ENCODE assay signal across 17 cellular contexts in genomic region chr5:307306-307705, GRCh38.
"Had no signal": no experiment of that assay in that cellular context is flagged by ENCODE, and none has a peak within 500 bp of the region (broad histone marks: within the 10 kb centered on the region; RNA-seq: fewer than 3 reads in every experiment).

No MANE protein-coding gene starts in this region.

- H3K9me3 Mint-ChIP-seq: activated naive CD8-positive, alpha-beta T cell treated with anti-CD3 and anti-CD28 coated beads, Interleukin-2, amount 50 U/mL, for 24 hours; effector memory CD8-positive, alpha-beta T cell; neural crest cell had no signal

- H3K27me3 Mint-ChIP-seq: activated naive CD8-positive, alpha-beta T cell treated with anti-CD3 and anti-CD28 coated beads, Interleukin-2, amount 50 U/mL, for 24 hours; effector memory CD8-positive, alpha-beta T cell had no signal

- H3K27me3 ChIP-seq: gastroesophageal sphincter, pancreas, tibial nerve had no signal

- H3K4me3 Mint-ChIP-seq: activated naive CD8-positive, alpha-beta T cell treated with anti-CD3 and anti-CD28 coated beads, Interleukin-2, amount 50 U/mL, for 24 hours; effector memory CD8-positive, alpha-beta T cell; neural crest cell had no signal

- H3K27ac ChIP-seq: gastroesophageal sphincter, pancreas, tibial nerve had no signal

- H3K27ac Mint-ChIP-seq: activated naive CD8-positive, alpha-beta T cell treated with anti-CD3 and anti-CD28 coated beads, Interleukin-2, amount 50 U/mL, for 24 hours; effector memory CD8-positive, alpha-beta T cell had no signal

- DNase-seq: activated CD4-positive, alpha-beta T cell treated with anti-CD3 and anti-CD28 coated beads, Interleukin-2, amount 50 U/mL, for 4 hours; activated CD4-positive, CD25-positive, alpha-beta regulatory T cell treated with anti-CD3 and anti-CD28 coated beads, Interleukin-2, amount 50 U/mL, for 72 hours; activated CD8-positive, alpha-beta memory T cell treated with anti-CD3 and anti-CD28 coated beads, Interleukin-2, amount 50 U/mL, for 4 hours; activated naive CD4-positive, alpha-beta T cell treated with Interleukin-2 at 50 U/mL for 16 hours; activated naive CD8-positive, alpha-beta T cell treated with anti-CD3 and anti-CD28 coated beads, Interleukin-2, amount 50 U/mL, for 24 hours; caudate nucleus; cortex of kidney; effector memory CD8-positive, alpha-beta T cell; stimulated activated CD4-positive, alpha-beta T cell treated with anti-CD3 and anti-CD28 coated beads, Interleukin-4, amount 100 ng/mL, for 4 hours; T-helper 2 cell had no signal

- FAIRE-seq: astrocyte, keratinocyte, pancreas, TTC549 had no signal

- H3K4me3 ChIP-seq: gastroesophageal sphincter, pancreas, tibial nerve had no signal

- H3K4me1 ChIP-seq: pancreas had no signal

- H3K9me3 ChIP-seq: gastroesophageal sphincter, pancreas, tibial nerve had no signal

- ATAC-seq: activated naive CD8-positive, alpha-beta T cell treated with anti-CD3 and anti-CD28 coated beads, Interleukin-2, amount 50 U/mL, for 24 hours; effector memory CD8-positive, alpha-beta T cell; gastroesophageal sphincter; pancreas had no signal
